ENCODE assay signal across 14 cellular contexts in genomic region chr1:2822621-2823145, GRCh38. TPM values are rescaled to one million over a fixed set of nuclear protein-coding genes. Genes with fewer than 3 reads are reported as not detected.
DNase-seq lines count a peak whose midpoint lies in the region; ATAC-seq, FAIRE-seq and TF ChIP-seq lines count a peak whose summit lies in the region.
"Had no signal": no experiment of that assay in that cellular context is flagged by ENCODE, and none has a peak within 500 bp of the region (broad histone marks: within the 10 kb centered on the region; RNA-seq: fewer than 3 reads in every experiment).

No MANE protein-coding gene starts in this region.

- DNase-seq in left cardiac atrium: peak; percentile 9
- no peak for DNase-seq in left ventricle myocardium inferior
- DNase-seq in kidney: peak; percentile 49
- DNase-seq in trophoblast cell: no peak
- DNase-seq in cerebellar nuclear complex (lab: John Stamatoyannopoulos, UW): no peak
- DNase-seq: DMS 273 treated with DMSO at 0.1 percent for 48 hours, EL, H9 had no signal

- no peak overlapping the region for H4K8ac ChIP-seq in trophoblast cell (ENCODE audit: low read depth, low read length)

- no peak overlapping the region for H3K23ac ChIP-seq in trophoblast cell (ENCODE audit: low read length)

- no peak overlapping the region for H3K18ac ChIP-seq in trophoblast cell (ENCODE audit: low read length)

- no peak for FAIRE-seq in kidney (lab: Jason Lieb, UNC)
- FAIRE-seq: GM12878, GM19239, H1 had no signal

- H4K12ac ChIP-seq in trophoblast cell (ENCODE audit: low read depth, low read length): no peak overlapping the region

- intact Hi-C loops in left cardiac atrium (cut with DNase I) (loop anchor here (5.0 to 10.0 kb wide), 2 partner anchors 600 to 602 kb away; no protein-coding TSS in a partner anchor), left ventricle myocardium inferior (cut with micrococcal nuclease) (no loop called here), kidney (cut with DNase I) (no loop called here)

- no peak overlapping the region for H3K4me3 ChIP-seq in left ventricle myocardium inferior
- H3K4me3 ChIP-seq in kidney (ENCODE audit: low read length in 2 of 2): no peak overlapping the region
- peak overlapping the region; percentile 25 for H3K4me3 ChIP-seq in trophoblast cell (ENCODE audit: low read depth, low read length)
- H3K4me3 ChIP-seq: BLaER1 treated with 17β-estradiol and CSF1 and Interleukin-3, amounts not matched to agents 10 nM and 100 nM; GM12878 had no signal

- H3K4me1 ChIP-seq in left ventricle myocardium inferior (no peaks in the 10 kb centered on the region), kidney (ENCODE audit: control insufficient read depth in 1 of 2, insufficient read depth in 1 of 2, low read depth in 1 of 2, low read length in 2 of 2) (peaks cover 0 to 2% of the 10 kb centered on the region in 2 donors), trophoblast cell (ENCODE audit: control insufficient read depth in 1 of 2, insufficient read depth in 2 of 2, low read length in 2 of 2) (no peaks in the 10 kb centered on the region)

- H4K91ac ChIP-seq in trophoblast cell (ENCODE audit: low read depth, low read length): no peak overlapping the region

- no peak overlapping the region for H2BK5ac ChIP-seq in trophoblast cell (ENCODE audit: low read depth, low read length, poor library complexity)

- no peak overlapping the region for H2AK5ac ChIP-seq in trophoblast cell (ENCODE audit: low read length)

- WGBS in trophoblast cell (ENCODE audit: extremely low coverage, insufficient coverage, insufficient read length): no CpG with 5 or more reads among the region's 12 CpGs

- no peak overlapping the region for H2AFZ ChIP-seq in trophoblast cell (ENCODE audit: insufficient read depth, low read length, poor library complexity)

- H3K9me3 ChIP-seq in left ventricle myocardium inferior (replicated peaks): peaks cover 10% of the 10 kb centered on the region
- H3K9me3 ChIP-seq in kidney (ENCODE audit: control insufficient read depth in 1 of 2, low read length in 2 of 2): peaks cover 0 to 1% of the 10 kb centered on the region in 2 donors
- H3K9me3 ChIP-seq in trophoblast cell (ENCODE audit: insufficient read depth, low read depth, low read length): peaks cover 89% of the 10 kb centered on the region

- H2BK120ac ChIP-seq in trophoblast cell (ENCODE audit: insufficient read depth, low read length, poor library complexity): no peak overlapping the region

- H3K27me3 ChIP-seq in left ventricle myocardium inferior (ENCODE audit: low read depth) (peaks cover 72% of the 10 kb centered on the region), trophoblast cell (ENCODE audit: insufficient read depth, low read length) (no peaks in the 10 kb centered on the region)

- no peak overlapping the region for H3K14ac ChIP-seq in trophoblast cell (ENCODE audit: low read length)

- H3K4ac ChIP-seq in trophoblast cell (ENCODE audit: low read depth, low read length): no peak overlapping the region

- H3K4me2 ChIP-seq in trophoblast cell (ENCODE audit: low read length): no peak overlapping the region

- H3K9ac ChIP-seq in kidney (ENCODE audit: low read length in 2 of 2): no peak overlapping the region
- H3K9ac ChIP-seq in trophoblast cell (ENCODE audit: low read length): no peak overlapping the region
- H3K9ac ChIP-seq: BLaER1 treated with 17β-estradiol and CSF1 and Interleukin-3, amounts not matched to agents 10 nM and 100 nM had no signal

- no peak overlapping the region for H2BK12ac ChIP-seq in trophoblast cell (ENCODE audit: low read length)

- H3K36me3 ChIP-seq in left ventricle myocardium inferior (no peaks in the 10 kb centered on the region), kidney (ENCODE audit: control insufficient read depth in 1 of 2, insufficient read depth in 2 of 2, low read length in 2 of 2) (no peaks in the 10 kb centered on the region), trophoblast cell (ENCODE audit: control insufficient read depth in 1 of 2, insufficient read depth in 2 of 2, low read length in 2 of 2) (no peaks in the 10 kb centered on the region)
- H3K36me3 ChIP-seq: BLaER1 treated with 17β-estradiol and CSF1 and Interleukin-3, amounts not matched to agents 10 nM and 100 nM had no signal

- H3K79me1 ChIP-seq in trophoblast cell (ENCODE audit: low read length): no peaks in the 10 kb centered on the region

- ATAC-seq in left cardiac atrium (no peak), HG03469 (IDR thresholded peaks at IDR 0.05; ENCODE audit: unreplicated experiment) (no peak)
- ATAC-seq: GM12878 had no signal

- H3K27ac ChIP-seq in left ventricle myocardium inferior (replicated peaks) (no peak overlapping the region), kidney (ENCODE audit: low read depth in 2 of 2, low read length in 2 of 2) (no peak overlapping the region), trophoblast cell (ENCODE audit: low read depth, low read length) (no peak overlapping the region)
- H3K27ac ChIP-seq: BLaER1 treated with 17β-estradiol and CSF1 and Interleukin-3, amounts not matched to agents 10 nM and 100 nM had no signal

- H3K79me2 ChIP-seq in trophoblast cell (ENCODE audit: control insufficient read depth, insufficient read depth, low read length, poor library complexity): no peaks in the 10 kb centered on the region

- TF ChIP-seq CTCF in left ventricle myocardium inferior (IDR thresholded peaks at IDR 0.05; ENCODE audit: borderline replicate concordance) (no peak), kidney (IDR thresholded peaks at IDR 0.05; ENCODE audit: borderline replicate concordance, extremely low read depth, insufficient read depth) (no peak)

RNA-seq across cellular contexts. Expression of gene TTC34, which starts 21.2 kb away (rescaled TPM):
- total RNA-seq in left cardiac atrium (under 1 TPM; 0.52 to 0.53 TPM), left ventricle myocardium inferior (0.91 TPM), kidney (2.4 TPM)
- 0.15 TPM for polyA plus RNA-seq in kidney (ENCODE audit: insufficient read depth, low read depth, low replicate concordance)
- polyA plus RNA-seq in trophoblast cell (2013): 0.05 and 0.07 TPM in 2 replicates
- total RNA-seq: A172 had no signal

Comparison
In these comparisons a context has a peak if more than half of its experiments do, and no peak if none do; other contexts are left out.
1. DNase-seq: peak in left cardiac atrium (single experiment) and kidney (single experiment); none in left ventricle myocardium inferior (single experiment), trophoblast cell (0 of 2) and cerebellar nuclear complex (0 of 2).
2. intact Hi-C loops: an anchor here in left cardiac atrium (5.0 to 10.0 kb wide); none called in left ventricle myocardium inferior and kidney.